Comparison of ENCODE assay signal across 8 cellular contexts in genomic region chr1:150066838-150067183, GRCh38. TPM values are rescaled to one million over a fixed set of nuclear protein-coding genes. Genes with fewer than 3 reads are reported as not detected.
A peak's percentile ranks its signal among the peaks of the same experiment; 100 is the strongest.
DNase-seq lines count a peak whose midpoint lies in the region; ATAC-seq, FAIRE-seq and TF ChIP-seq lines count a peak whose summit lies in the region.

No MANE protein-coding gene starts in this region.

- no peak for TF ChIP-seq POLR2A in GM12891 (IDR thresholded peaks at IDR 0.05; ENCODE audit: low read depth, low read length)

- peak; percentile 20 for DNase-seq in GM12891 (ENCODE audit: insufficient read length, low spot score)
- DNase-seq in NCI-H510A (lab: John Stamatoyannopoulos, UW), result peak; percentile 40
- peak; percentile 13 for DNase-seq in activated T-cell treated with anti-CD3 and anti-CD28 coated beads, Interleukin-2, amount 50 U/mL, for 4 hours
- DNase-seq in foreskin fibroblast, result no peak
- DNase-seq in occipital lobe (lab: John Stamatoyannopoulos, UW), result peak; percentile 57
- peak; percentile 80 for DNase-seq in type B pancreatic cell (ENCODE audit: extremely low spot score, unreplicated experiment)

- no peak for FAIRE-seq in GM12891 (lab: Jason Lieb, UNC)

- H3K27me3 Mint-ChIP-seq in activated T-cell treated with anti-CD3 and anti-CD28 coated beads, Interleukin-2, amount 50 U/mL, for 4 hours (ENCODE audit: low read depth), result no peaks in the 10 kb centered on the region
- no peaks in the 10 kb centered on the region for H3K27me3 Mint-ChIP-seq in type B pancreatic cell

- peak overlapping the region; percentile 98 for H3K27ac Mint-ChIP-seq in type B pancreatic cell

- H3K4me1 Mint-ChIP-seq in activated T-cell treated with anti-CD3 and anti-CD28 coated beads, Interleukin-2, amount 50 U/mL, for 4 hours (ENCODE audit: low read depth), result peaks cover 33% of the 10 kb centered on the region
- peaks cover 24% of the 10 kb centered on the region for H3K4me1 Mint-ChIP-seq in type B pancreatic cell (ENCODE audit: unreplicated experiment)

- no peak for TF ChIP-seq CTCF in foreskin fibroblast (IDR thresholded peaks at IDR 0.05; ENCODE audit: low read depth, low read length)
- TF ChIP-seq CTCF in type B pancreatic cell (conservative IDR thresholded peaks at IDR 0.05), result no peak

- H3K36me3 Mint-ChIP-seq in activated T-cell treated with anti-CD3 and anti-CD28 coated beads, Interleukin-2, amount 50 U/mL, for 4 hours (ENCODE audit: insufficient read depth), result peaks cover 5% of the 10 kb centered on the region
- H3K36me3 Mint-ChIP-seq in type B pancreatic cell, result peaks cover 11% of the 10 kb centered on the region

- ATAC-seq in HG02678 (IDR thresholded peaks at IDR 0.05; ENCODE audit: unreplicated experiment), result peak; percentile 33
- peak; percentile 21 to 30 for ATAC-seq in activated T-cell treated with anti-CD3 and anti-CD28 coated beads, Interleukin-2, amount 50 U/mL, for 4 hours
- no peak for ATAC-seq in GM21526 (IDR thresholded peaks at IDR 0.05; ENCODE audit: low FRiP score, unreplicated experiment)

- H3K4me3 ChIP-seq in foreskin fibroblast (ENCODE audit: low read depth in 1 of 2, low read length in 2 of 2), result peak overlapping the region; percentile 55 to 75

- no peaks in the 10 kb centered on the region for H3K9me3 Mint-ChIP-seq in activated T-cell treated with anti-CD3 and anti-CD28 coated beads, Interleukin-2, amount 50 U/mL, for 4 hours
- no peaks in the 10 kb centered on the region for H3K9me3 Mint-ChIP-seq in type B pancreatic cell

- peak overlapping the region; percentile 93 for H3K4me3 Mint-ChIP-seq in activated T-cell treated with anti-CD3 and anti-CD28 coated beads, Interleukin-2, amount 50 U/mL, for 4 hours
- H3K4me3 Mint-ChIP-seq in type B pancreatic cell, result peak overlapping the region; percentile 97

TF ChIP-seq in GM12891, 5 proteins besides CTCF, POLR2A, EP300 and RAD21:
- TF ChIP-seq TAF1 (IDR thresholded peaks at IDR 0.05; ENCODE audit: low read depth, low read length), result no peak
- no peak for TF ChIP-seq PAX5 (IDR thresholded peaks at IDR 0.05; ENCODE audit: insufficient read depth, low read length, severe bottlenecking)
- no peak for TF ChIP-seq POLR2AphosphoS5 (IDR thresholded peaks at IDR 0.05; ENCODE audit: low read depth, low read length)
- no peak for TF ChIP-seq POU2F2 (IDR thresholded peaks at IDR 0.05; ENCODE audit: low read depth, low read length)
- no peak for TF ChIP-seq SPI1 (IDR thresholded peaks at IDR 0.05; ENCODE audit: low read depth, low read length)

RNA-seq across cellular contexts. Expression of gene VPS45, which starts 0.8 kb away (rescaled TPM):
- polyA plus RNA-seq in GM12891 (2012; ENCODE audit: low read depth, missing spikeins), result 26.4 TPM
- 10 to 100 TPM; 17.8 to 19.9 (median 18.6) TPM for total RNA-seq in activated T-cell treated with anti-CD3 and anti-CD28 coated beads, Interleukin-2, amount 50 U/mL, for 4 hours
- 84.2 TPM for total RNA-seq in occipital lobe
- 25.9 and 41.5 TPM in 2 replicates for total RNA-seq in type B pancreatic cell (ENCODE audit: low replicate concordance)

RNA-seq across cellular contexts. Expression of gene OTUD7B, which starts 56.3 kb away (rescaled TPM):
- polyA plus RNA-seq in GM12891 (2012; ENCODE audit: low read depth, missing spikeins), result 4.8 TPM
- total RNA-seq in activated T-cell treated with anti-CD3 and anti-CD28 coated beads, Interleukin-2, amount 50 U/mL, for 4 hours, result 10 to 100 TPM; 40.5 to 48.2 (median 43.2) TPM
- 7.3 TPM for total RNA-seq in occipital lobe
- 31.6 and 35.9 TPM in 2 replicates for total RNA-seq in type B pancreatic cell (ENCODE audit: low replicate concordance)

Comparison
In these comparisons a context has a peak if more than half of its experiments do, and no peak if none do; other contexts are left out.
1. DNase-seq: peak in GM12891 (single experiment), NCI-H510A (single experiment), activated T-cell treated with anti-CD3 and anti-CD28 coated beads, Interleukin-2, amount 50 U/mL, for 4 hours (single experiment), occipital lobe (single experiment) and type B pancreatic cell (single experiment); none in foreskin fibroblast (0 of 2).